Comparison of ENCODE assay signal across 1 cellular context in genomic region chr17:79774561-79774975, GRCh38.
TF ChIP-seq lines count a peak whose summit lies in the region.

No MANE protein-coding gene starts in this region.

TF ChIP-seq in WTC11, 78 proteins besides CTCF, POLR2A, EP300 and RAD21 (continued from another document):
- TF ChIP-seq, protein P1, sequence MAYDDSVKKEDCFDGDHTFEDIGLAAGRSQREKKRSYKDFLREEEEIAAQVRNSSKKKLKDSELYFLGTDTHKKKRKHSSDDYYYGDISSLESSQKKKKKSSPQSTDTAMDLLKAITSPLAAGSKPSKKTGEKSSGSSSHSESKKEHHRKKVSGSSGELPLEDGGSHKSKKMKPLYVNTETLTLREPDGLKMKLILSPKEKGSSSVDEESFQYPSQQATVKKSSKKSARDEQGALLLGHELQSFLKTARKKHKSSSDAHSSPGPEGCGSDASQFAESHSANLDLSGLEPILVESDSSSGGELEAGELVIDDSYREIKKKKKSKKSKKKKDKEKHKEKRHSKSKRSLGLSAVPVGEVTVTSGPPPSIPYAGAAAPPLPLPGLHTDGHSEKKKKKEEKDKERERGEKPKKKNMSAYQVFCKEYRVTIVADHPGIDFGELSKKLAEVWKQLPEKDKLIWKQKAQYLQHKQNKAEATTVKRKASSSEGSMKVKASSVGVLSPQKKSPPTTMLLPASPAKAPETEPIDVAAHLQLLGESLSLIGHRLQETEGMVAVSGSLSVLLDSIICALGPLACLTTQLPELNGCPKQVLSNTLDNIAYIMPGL (CRISPR knock-in tag; IDR thresholded peaks at IDR 0.05), result no peak
